In the genomic region with DNA sequence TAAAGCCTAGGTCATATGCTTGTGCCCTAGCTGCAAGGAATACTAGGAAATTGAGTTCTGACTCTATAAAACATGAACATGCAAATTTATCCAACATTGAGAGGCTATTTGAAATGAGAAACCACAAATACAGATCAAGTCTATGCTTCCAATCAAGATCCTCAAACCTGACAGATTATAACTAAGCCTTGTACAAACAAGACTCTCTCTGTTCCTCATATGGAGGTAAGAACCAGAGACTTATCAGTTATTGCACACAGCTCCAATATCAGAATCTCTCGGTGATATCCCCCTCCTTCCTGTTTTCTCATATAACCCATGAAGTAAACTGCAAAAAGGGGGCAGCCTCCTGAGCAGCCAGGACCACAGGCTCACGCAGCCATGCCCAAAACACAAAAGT, we compare ENCODE assay signal across 21 cellular contexts.
"Had no signal": no experiment of that assay in that cellular context is flagged by ENCODE, and none has a peak within 500 bp of the region (broad histone marks: within the 10 kb centered on the region; RNA-seq: fewer than 3 reads in every experiment).

No MANE protein-coding gene starts in this region.

- H3K4me3 Mint-ChIP-seq: activated CD4-positive, alpha-beta memory T cell treated with anti-CD3 and anti-CD28 coated beads for 36 hours; activated naive CD4-positive, alpha-beta T cell treated with anti-CD3 and anti-CD28 coated beads, Interleukin-2, amount 10 ng/mL, durations not matched to agents 7 days and 5 days; naive thymus-derived CD8-positive, alpha-beta T cell; neural progenitor cell; stimulated activated effector memory CD8-positive, alpha-beta T cell treated with anti-CD3 and anti-CD28 coated beads, Interleukin-12 subunit alpha, Interleukin-12 subunit beta, amount 100 ng/mL, for 72 hours had no signal

- H3K36me3 Mint-ChIP-seq: stimulated activated effector memory CD8-positive, alpha-beta T cell treated with anti-CD3 and anti-CD28 coated beads, Interleukin-12 subunit alpha, Interleukin-12 subunit beta, amount 100 ng/mL, for 72 hours had no signal

- H3K27ac Mint-ChIP-seq: activated CD4-positive, alpha-beta memory T cell treated with anti-CD3 and anti-CD28 coated beads for 36 hours; activated naive CD4-positive, alpha-beta T cell treated with anti-CD3 and anti-CD28 coated beads, Interleukin-2, amount 10 ng/mL, durations not matched to agents 7 days and 5 days; neural progenitor cell; stimulated activated effector memory CD8-positive, alpha-beta T cell treated with anti-CD3 and anti-CD28 coated beads, Interleukin-12 subunit alpha, Interleukin-12 subunit beta, amount 100 ng/mL, for 72 hours had no signal

- H3K4me1 Mint-ChIP-seq: neural progenitor cell had no signal

- DNase-seq: activated CD4-positive, alpha-beta memory T cell treated with anti-CD3 and anti-CD28 coated beads for 36 hours; activated CD4-positive, alpha-beta T cell treated with anti-CD3 and anti-CD28 coated beads for 48 hours; activated CD4-positive, CD25-positive, alpha-beta regulatory T cell; activated effector memory CD4-positive, alpha-beta T cell treated with anti-CD3 and anti-CD28 coated beads, Interleukin-2, amount 50 U/mL, for 16 hours; activated naive CD4-positive, alpha-beta T cell treated with anti-CD3 and anti-CD28 coated beads, Interleukin-2, amount 10 ng/mL, durations not matched to agents 7 days and 5 days; body of pancreas; cortex of kidney; effector CD4-positive, alpha-beta T cell; foreskin fibroblast; heart right ventricle; kidney; lower lobe of right lung; naive thymus-derived CD8-positive, alpha-beta T cell; posterior cingulate gyrus; small intestine; stimulated activated CD4-positive, alpha-beta T cell treated with anti-CD3 and anti-CD28 coated beads, Interleukin-2, amount 100 ng/mL, for 24 hours; transverse colon; uterus had no signal

- H3K27me3 Mint-ChIP-seq: activated CD4-positive, alpha-beta memory T cell treated with anti-CD3 and anti-CD28 coated beads for 36 hours; activated naive CD4-positive, alpha-beta T cell treated with anti-CD3 and anti-CD28 coated beads, Interleukin-2, amount 10 ng/mL, durations not matched to agents 7 days and 5 days; naive thymus-derived CD8-positive, alpha-beta T cell had no signal

- H3K9me3 Mint-ChIP-seq: activated CD4-positive, alpha-beta memory T cell treated with anti-CD3 and anti-CD28 coated beads for 36 hours; activated naive CD4-positive, alpha-beta T cell treated with anti-CD3 and anti-CD28 coated beads, Interleukin-2, amount 10 ng/mL, durations not matched to agents 7 days and 5 days; naive thymus-derived CD8-positive, alpha-beta T cell; stimulated activated effector memory CD8-positive, alpha-beta T cell treated with anti-CD3 and anti-CD28 coated beads, Interleukin-12 subunit alpha, Interleukin-12 subunit beta, amount 100 ng/mL, for 72 hours had no signal

- ATAC-seq: body of pancreas; heart right ventricle; lower lobe of right lung; naive thymus-derived CD8-positive, alpha-beta T cell; sciatic nerve; stimulated activated effector memory CD8-positive, alpha-beta T cell treated with anti-CD3 and anti-CD28 coated beads, Interleukin-12 subunit alpha, Interleukin-12 subunit beta, amount 100 ng/mL, for 72 hours had no signal
